In genomic region chr17:82372063-82372590, GRCh38 we compare ENCODE assay signal across 1 cellular context.
A peak's percentile ranks its signal among the peaks of the same experiment; 100 is the strongest.
TF ChIP-seq lines count a peak whose summit lies in the region.

No MANE protein-coding gene starts in this region.

TF ChIP-seq in HepG2, 621 proteins besides CTCF, POLR2A, EP300 and RAD21:
- TF ChIP-seq ZBTB33 (CRISPR knock-in tag; IDR thresholded peaks at IDR 0.05) = peak; percentile 51; the same call in 1 of the 2 replicates
- TF ChIP-seq PATZ1 (CRISPR knock-in tag; IDR thresholded peaks at IDR 0.05) = 0 out of 2 replicates have a peak, but pooled peaks have one; percentile 38
- TF ChIP-seq HOXA3 (CRISPR knock-in tag; IDR thresholded peaks at IDR 0.05) = peak; percentile 15; the same call in 1 of the 2 replicates
- no peak for TF ChIP-seq ZSCAN30 (CRISPR knock-in tag; IDR thresholded peaks at IDR 0.05)
- 0 out of 2 replicates have a peak, but pooled peaks have one; percentile 42 for TF ChIP-seq ZBTB38 (CRISPR knock-in tag; IDR thresholded peaks at IDR 0.05)
- TF ChIP-seq ZNF234 (CRISPR knock-in tag; conservative IDR thresholded peaks at IDR 0.05) = no peak
- TF ChIP-seq HNRNPK (IDR thresholded peaks at IDR 0.05; ENCODE audit: low read depth, low read length, poor library complexity, severe bottlenecking) = peak; percentile 24
- 0 out of 2 replicates have a peak, but pooled peaks have one; percentile 11 for TF ChIP-seq KDM5B (CRISPR knock-in tag; IDR thresholded peaks at IDR 0.05; ENCODE audit: borderline replicate concordance)
